ENCODE assay signal across 8 cellular contexts in genomic region chr20:23889775-23890187, GRCh38. TPM values are rescaled to one million over a fixed set of nuclear protein-coding genes. Genes with fewer than 3 reads are reported as not detected.
DNase-seq lines count a peak whose midpoint lies in the region; ATAC-seq and TF ChIP-seq lines count a peak whose summit lies in the region.

No MANE protein-coding gene starts in this region.

- WGBS in right lobe of liver (ENCODE audit: insufficient coverage, low coverage, low lambda C conversion rate, missing lambda C conversion rate): 40% methylated on average over 2 of the region's 8 CpGs

- H3K4me1 ChIP-seq in colonic mucosa (no peaks in the 10 kb centered on the region), right lobe of liver (no peaks in the 10 kb centered on the region)

- H3K27me3 ChIP-seq in colonic mucosa (no peaks in the 10 kb centered on the region), right lobe of liver (no peaks in the 10 kb centered on the region)

- DNase-seq in GM12865 (ENCODE audit: low read depth) (peak; percentile 53), NCI-H2196 (lab: John Stamatoyannopoulos, UW; ENCODE audit: unreplicated experiment) (peak; percentile 36), colonic mucosa (peak; percentile 48), right lobe of liver (peak; percentile 54 to 68 (median 65))
- DNase-seq in activated CD4-positive, alpha-beta T cell treated with anti-CD3 and anti-CD28 coated beads for 24 hours (ENCODE audit: low read depth in 2 of 2): peak; percentile 38 to 45
- DNase-seq in stimulated activated CD8-positive, alpha-beta memory T cell treated with anti-CD3 and anti-CD28 coated beads, Interleukin-15, amount 100 ng/mL, for 4 hours (ENCODE audit: low read depth in 2 of 2): peak; percentile 4 to 24

- peak; percentile 66 for TF ChIP-seq CTCF in GM12865 (IDR thresholded peaks at IDR 0.05; ENCODE audit: insufficient read depth, low read depth, low read length, missing control alignments)
- TF ChIP-seq CTCF in colonic mucosa (IDR thresholded peaks at IDR 0.05): peak; percentile 63
- peak; percentile 68 to 84 (median 74) for TF ChIP-seq CTCF in right lobe of liver (IDR thresholded peaks at IDR 0.05)

- no peaks in the 10 kb centered on the region for H3K9me3 ChIP-seq in colonic mucosa
- no peaks in the 10 kb centered on the region for H3K9me3 ChIP-seq in right lobe of liver

- ATAC-seq in HG02678 (IDR thresholded peaks at IDR 0.05; ENCODE audit: unreplicated experiment) (peak; percentile 91), right lobe of liver (peak; percentile 88 to 99 (median 96)), GM21737 (IDR thresholded peaks at IDR 0.05; ENCODE audit: unreplicated experiment) (no peak)

- no peaks in the 10 kb centered on the region for H3K36me3 ChIP-seq in colonic mucosa
- no peaks in the 10 kb centered on the region for H3K36me3 ChIP-seq in right lobe of liver

- H3K4me3 ChIP-seq in GM12865 (ENCODE audit: low read depth, low read length): no peak overlapping the region
- H3K4me3 ChIP-seq in colonic mucosa: no peak overlapping the region
- H3K4me3 ChIP-seq in right lobe of liver: no peak overlapping the region

- no peak overlapping the region for H3K9ac ChIP-seq in colonic mucosa (ENCODE audit: low read depth in 2 of 2, low read length in 2 of 2)

- H3K27ac ChIP-seq in colonic mucosa: no peak overlapping the region
- H3K27ac ChIP-seq in right lobe of liver: no peak overlapping the region

- intact Hi-C loops in colonic mucosa (cut with DNase I): no loop called here
- intact Hi-C loops in right lobe of liver (cut with DNase I): no loop called here

- no peak for TF ChIP-seq POLR2A in right lobe of liver (IDR thresholded peaks at IDR 0.05)

RNA-seq across cellular contexts. Expression of gene CST5, which starts 10.2 kb away (rescaled TPM):
- not detected for total RNA-seq in colonic mucosa
- not detected for total RNA-seq in right lobe of liver

Comparison
In these comparisons a context has a peak if more than half of its experiments do, and no peak if none do; other contexts are left out.
1. DNase-seq: peak in every context shown above with its lines; median percentile 65 in right lobe of liver; 53 in GM12865; 48 in colonic mucosa; 42 in activated CD4-positive, alpha-beta T cell treated with anti-CD3 and anti-CD28 coated beads for 24 hours; 36 in NCI-H2196; 14 in stimulated activated CD8-positive, alpha-beta memory T cell treated with anti-CD3 and anti-CD28 coated beads, Interleukin-15, amount 100 ng/mL, for 4 hours.